Comparison of ENCODE assay signal across 9 cellular contexts in genomic region chr15:54803139-54803808, GRCh38.
DNase-seq lines count a peak whose midpoint lies in the region; ATAC-seq and TF ChIP-seq lines count a peak whose summit lies in the region.
"Had no signal": no experiment of that assay in that cellular context is flagged by ENCODE, and none has a peak within 500 bp of the region (broad histone marks: within the 10 kb centered on the region; RNA-seq: fewer than 3 reads in every experiment).

No MANE protein-coding gene starts in this region.

- no TSS peak for BruUV-seq in Panc1 (replicated peaks; lab: Mats Ljungman, UMichigan)

- no peak for TF ChIP-seq CTCF in Panc1 (IDR thresholded peaks at IDR 0.05)

- no peaks in the 10 kb centered on the region for H3K9me3 ChIP-seq in Panc1 (ENCODE audit: control insufficient read depth, insufficient read depth, low read depth, low read length)

- H3K27ac ChIP-seq in Panc1 (ENCODE audit: low read length): no peak overlapping the region

- in situ Hi-C loops in Panc1 (cut with HindIII; ENCODE audit: low pct_unique_long_range_greater_than_20kb, low sequenced_read_pairs): no loop called here

- POLR2A ChIA-PET in Panc1 (lab: Charles Lee): no interaction called here
- POLR2A ChIA-PET in HEK293T (lab: Yijun Ruan, JAX): no interaction called here

- H3K36me3 ChIP-seq in Panc1 (ENCODE audit: control insufficient read depth, insufficient read depth, low read length): no peaks in the 10 kb centered on the region

- no peaks in the 10 kb centered on the region for H3K9me3 Mint-ChIP-seq in activated T-helper 2 cell treated with anti-CD3 and anti-CD28 coated beads, Interferon-gamma antibody, Interleukin-2, Interleukin-4, amounts not matched to agents 10 μg/mL and 5 μg/mL and 100 μg/mL, durations not matched to agents 14 hours and 24 hours and 36 hours
- H3K9me3 Mint-ChIP-seq: central memory CD8-positive, alpha-beta T cell had no signal

- no peaks in the 10 kb centered on the region for H3K27me3 Mint-ChIP-seq in activated T-helper 2 cell treated with anti-CD3 and anti-CD28 coated beads, Interferon-gamma antibody, Interleukin-2, Interleukin-4, amounts not matched to agents 10 μg/mL and 5 μg/mL and 100 μg/mL, durations not matched to agents 14 hours and 24 hours and 36 hours (ENCODE audit: low read depth)
- H3K27me3 Mint-ChIP-seq: central memory CD8-positive, alpha-beta T cell had no signal

- H3K36me3 Mint-ChIP-seq in activated T-helper 2 cell treated with anti-CD3 and anti-CD28 coated beads, Interferon-gamma antibody, Interleukin-2, Interleukin-4, amounts not matched to agents 10 μg/mL and 5 μg/mL and 100 μg/mL, durations not matched to agents 14 hours and 24 hours and 36 hours (ENCODE audit: low read depth): no peaks in the 10 kb centered on the region

- no peaks in the 10 kb centered on the region for H3K4me1 Mint-ChIP-seq in activated T-helper 2 cell treated with anti-CD3 and anti-CD28 coated beads, Interferon-gamma antibody, Interleukin-2, Interleukin-4, amounts not matched to agents 10 μg/mL and 5 μg/mL and 100 μg/mL, durations not matched to agents 14 hours and 24 hours and 36 hours (ENCODE audit: low read depth)
- H3K4me1 Mint-ChIP-seq: central memory CD8-positive, alpha-beta T cell had no signal

- H3K4me3 Mint-ChIP-seq in activated T-helper 2 cell treated with anti-CD3 and anti-CD28 coated beads, Interferon-gamma antibody, Interleukin-2, Interleukin-4, amounts not matched to agents 10 μg/mL and 5 μg/mL and 100 μg/mL, durations not matched to agents 14 hours and 24 hours and 36 hours (ENCODE audit: low read depth): no peak overlapping the region
- H3K4me3 Mint-ChIP-seq: central memory CD8-positive, alpha-beta T cell had no signal

- no peaks in the 10 kb centered on the region for H3K27me3 ChIP-seq in Panc1 (ENCODE audit: control insufficient read depth, insufficient read depth, low read length)

- no peaks in the 10 kb centered on the region for H3K4me1 ChIP-seq in Panc1 (ENCODE audit: control insufficient read depth, insufficient read depth, low read length)

- no peak overlapping the region for H3K4me3 ChIP-seq in Panc1 (ENCODE audit: low read depth in 2 of 2, low read length in 2 of 2)

- CTCF ChIA-PET in Panc1 (lab: Charles Lee): no interaction called here
- CTCF ChIA-PET in HEK293T (lab: Yijun Ruan, JAX): no interaction called here

- DNase-seq in Panc1 (ENCODE audit: low read depth, low spot score) (peak; percentile 2), pons (ENCODE audit: low spot score) (peak; percentile 52), DMS114 treated with DMSO at 0.1 percent for 48 hours (lab: John Stamatoyannopoulos, UW; ENCODE audit: unreplicated experiment) (no peak), HEK293T (ENCODE audit: extremely low spot score) (no peak), OCI-M2 (lab: John Stamatoyannopoulos, UW; ENCODE audit: unreplicated experiment) (no peak)
- no peak for DNase-seq in activated T-helper 2 cell treated with anti-CD3 and anti-CD28 coated beads, Interferon-gamma antibody, Interleukin-2, Interleukin-4, amounts not matched to agents 10 μg/mL and 5 μg/mL and 100 μg/mL, durations not matched to agents 14 hours and 24 hours and 36 hours (ENCODE audit: low spot score)

- intact Hi-C loops in Panc1 (cut with micrococcal nuclease; ENCODE audit: unreplicated experiment): no loop called here
- intact Hi-C loops in activated T-helper 2 cell treated with anti-CD3 and anti-CD28 coated beads, Interferon-gamma antibody, Interleukin-2, Interleukin-4, amounts not matched to agents 10 μg/mL and 5 μg/mL and 100 μg/mL, durations not matched to agents 14 hours and 24 hours and 36 hours (cut with micrococcal nuclease): no loop called here

- ATAC-seq in GM19023 (IDR thresholded peaks at IDR 0.05; ENCODE audit: unreplicated experiment): peak; percentile 69
- peak; percentile 79 for ATAC-seq in HG03095 (IDR thresholded peaks at IDR 0.05; ENCODE audit: unreplicated experiment)
- no peak for ATAC-seq in Panc1

- no peak overlapping the region for H3K27ac Mint-ChIP-seq in activated T-helper 2 cell treated with anti-CD3 and anti-CD28 coated beads, Interferon-gamma antibody, Interleukin-2, Interleukin-4, amounts not matched to agents 10 μg/mL and 5 μg/mL and 100 μg/mL, durations not matched to agents 14 hours and 24 hours and 36 hours

TF ChIP-seq in HEK293T, 16 proteins besides CTCF, POLR2A, EP300 and RAD21:
- no peak for TF ChIP-seq L3MBTL2 (conservative IDR thresholded peaks at IDR 0.05)
- no peak for TF ChIP-seq FOXK2 (IDR thresholded peaks at IDR 0.05)
- TF ChIP-seq HDGF (IDR thresholded peaks at IDR 0.05; ENCODE audit: borderline replicate concordance): no peak
- TF ChIP-seq TARDBP (IDR thresholded peaks at IDR 0.05): no peak
- no peak for TF ChIP-seq FOXA1 (IDR thresholded peaks at IDR 0.05)
- TF ChIP-seq ARNT (IDR thresholded peaks at IDR 0.05): no peak
- no peak for TF ChIP-seq NFRKB (IDR thresholded peaks at IDR 0.05)
- TF ChIP-seq PKNOX1 (IDR thresholded peaks at IDR 0.05): no peak
- no peak for TF ChIP-seq ZNF384 (IDR thresholded peaks at IDR 0.05)
- TF ChIP-seq BHLHE40 (IDR thresholded peaks at IDR 0.05; ENCODE audit: borderline replicate concordance): no peak
- TF ChIP-seq LEF1 (IDR thresholded peaks at IDR 0.05; ENCODE audit: borderline replicate concordance): no peak
- TF ChIP-seq ELF4 (IDR thresholded peaks at IDR 0.05): no peak
- TF ChIP-seq CTBP1 (IDR thresholded peaks at IDR 0.05; ENCODE audit: borderline replicate concordance): no peak
- no peak for TF ChIP-seq SUZ12 (IDR thresholded peaks at IDR 0.05)
- no peak for TF ChIP-seq SP1 (IDR thresholded peaks at IDR 0.05)
- TF ChIP-seq FOXM1 (IDR thresholded peaks at IDR 0.05; ENCODE audit: borderline replicate concordance): no peak

Comparison
In these comparisons a context has a peak if more than half of its experiments do, and no peak if none do; other contexts are left out.
1. DNase-seq: peak in Panc1 (single experiment) and pons (single experiment); none in activated T-helper 2 cell treated with anti-CD3 and anti-CD28 coated beads, Interferon-gamma antibody, Interleukin-2, Interleukin-4, amounts not matched to agents 10 μg/mL and 5 μg/mL and 100 μg/mL, durations not matched to agents 14 hours and 24 hours and 36 hours (single experiment), DMS114 treated with DMSO at 0.1 percent for 48 hours (single experiment), HEK293T (single experiment) and OCI-M2 (single experiment).